In the genomic region with DNA sequence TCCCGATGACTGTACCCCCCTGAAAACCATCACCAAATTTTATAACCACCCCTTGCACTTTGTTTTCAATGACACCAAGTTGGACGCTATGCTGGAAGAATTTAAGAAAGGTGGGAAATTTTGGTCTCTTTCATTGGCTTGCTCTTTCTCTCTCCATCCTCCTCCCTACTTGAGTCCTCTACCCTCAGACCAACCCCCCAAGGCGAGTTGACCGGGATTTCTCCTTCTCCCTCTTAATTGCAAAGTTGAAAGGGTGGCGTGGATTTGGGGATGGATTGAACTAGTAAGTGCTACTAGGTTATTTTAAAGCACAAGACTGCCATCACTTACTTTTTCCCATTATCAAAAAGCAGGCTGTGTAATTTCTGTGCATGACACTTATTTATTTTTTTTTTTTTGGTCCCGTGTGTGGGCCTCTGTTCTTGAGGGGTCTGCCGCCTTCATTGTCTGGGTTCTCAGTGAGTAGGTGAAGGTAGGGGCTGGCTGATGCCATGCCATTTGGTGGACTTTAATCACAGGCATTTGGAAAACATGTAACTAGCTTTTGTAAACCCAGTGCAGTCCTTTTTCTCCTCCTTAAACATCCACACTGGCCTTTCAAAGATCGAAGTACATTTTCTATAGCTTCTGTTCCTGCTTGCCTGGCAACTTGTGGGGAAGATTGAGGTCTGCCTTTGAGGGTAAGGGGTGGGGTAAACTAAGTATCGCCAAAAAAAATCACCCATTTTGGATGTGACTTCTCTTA, we compare ENCODE assay signal across 8 cellular contexts. TPM values are rescaled to one million over a fixed set of nuclear protein-coding genes. Genes with fewer than 3 reads are reported as not detected.
A peak's percentile ranks its signal among the peaks of the same experiment; 100 is the strongest.
DNase-seq lines count a peak whose midpoint lies in the region; ATAC-seq, FAIRE-seq and TF ChIP-seq lines count a peak whose summit lies in the region.

No MANE protein-coding gene starts in this region.

- H3K27me3 ChIP-seq in HepG2 (ENCODE audit: control insufficient read depth in 1 of 2, insufficient read depth in 2 of 2, low read length in 2 of 2): no peaks in the 10 kb centered on the region; a peak in 1 of 5 replicates
- H3K27me3 ChIP-seq in transverse colon: no peaks in the 10 kb centered on the region

- peak overlapping the region; percentile 75 for H3K4me3 ChIP-seq in astrocyte of the cerebellum (ENCODE audit: low read depth, low read length)
- H3K4me3 ChIP-seq in HepG2 (replicated peaks in 1 of 3; ENCODE audit: insufficient read depth in 1 of 3, low read depth in 2 of 3, low read length in 3 of 3): peak overlapping the region; percentile 97 to 99 (median 99)
- peak overlapping the region; percentile 4 to 91 (median 78) for H3K4me3 ChIP-seq in transverse colon

- H3K4me2 ChIP-seq in HepG2 (ENCODE audit: low read depth, low read length): peak overlapping the region; percentile 88

- H3K36me3 Mint-ChIP-seq in activated naive CD4-positive, alpha-beta T cell treated with anti-CD3 and anti-CD28 coated beads for 36 hours (ENCODE audit: low read depth): peaks cover 1% of the 10 kb centered on the region

- H3K4me1 Mint-ChIP-seq in activated naive CD4-positive, alpha-beta T cell treated with anti-CD3 and anti-CD28 coated beads for 36 hours (ENCODE audit: low read depth): peaks cover 56% of the 10 kb centered on the region

- intact Hi-C loops in activated naive CD4-positive, alpha-beta T cell treated with anti-CD3 and anti-CD28 coated beads for 36 hours (cut with micrococcal nuclease): loop anchor here (5.0 kb wide), 1 partner anchor 193 kb away; no protein-coding TSS in a partner anchor
- intact Hi-C loops in HepG2 (cut with micrococcal nuclease; ENCODE audit: unreplicated experiment): loop anchor here (5.0 kb wide), 2 partner anchors 67 to 322 kb away; no protein-coding TSS in a partner anchor
- intact Hi-C loops in transverse colon (cut with DNase I; ENCODE audit: low total_unique reads): loop anchor here (5.0 kb wide), 1 partner anchor 322 kb away; no protein-coding TSS in a partner anchor

- TF ChIP-seq POLR2A in HepG2 (IDR thresholded peaks at IDR 0.05; ENCODE audit: insufficient read depth in 1 of 2, low read depth in 2 of 2, low read length in 2 of 2): no peak
- TF ChIP-seq POLR2A in transverse colon (IDR thresholded peaks at IDR 0.05): no peak

- peak; percentile 47 for FAIRE-seq in HepG2 (lab: Jason Lieb, UNC)

- H3K9ac ChIP-seq in HepG2 (ENCODE audit: insufficient read depth, low read depth, low read length): peak overlapping the region; percentile 89

- TF ChIP-seq EP300 in HepG2 (IDR thresholded peaks at IDR 0.05; ENCODE audit: low read depth in 2 of 2, low read length in 2 of 2): no peak
- TF ChIP-seq EP300 in HepG2 (CRISPR knock-in tag; IDR thresholded peaks at IDR 0.05; ENCODE audit: borderline replicate concordance): no peak
- TF ChIP-seq EP300 in transverse colon (IDR thresholded peaks at IDR 0.05; ENCODE audit: low read depth): no peak

- BruUV-seq in HepG2 (replicated peaks; lab: Mats Ljungman, UMichigan): TSS peak; percentile 44

- no peaks in the 10 kb centered on the region for H3K36me3 ChIP-seq in HepG2 (replicated peaks in 1 of 2; ENCODE audit: control insufficient read depth in 1 of 2, insufficient read depth in 2 of 2, low read length in 2 of 2)
- H3K36me3 ChIP-seq in transverse colon: no peaks in the 10 kb centered on the region

- no peaks in the 10 kb centered on the region for H3K9me3 ChIP-seq in HepG2 (ENCODE audit: low read length)
- no peaks in the 10 kb centered on the region for H3K9me3 ChIP-seq in transverse colon

- TF ChIP-seq RAD21 in HepG2 (CRISPR knock-in tag; IDR thresholded peaks at IDR 0.05): no peak

- POLR2A ChIA-PET in HepG2 (lab: Yijun Ruan, JAX): interaction anchor here (1.1 kb wide), 1 partner anchor 68 kb away, joined by 3 read pairs; no protein-coding TSS in a partner anchor

- no peak for ATAC-seq in HepG2

- 2% methylated on average over 9 of the region's 9 CpGs for WGBS in HepG2 (ENCODE audit: low lambda C conversion rate)
- 57 to 70% methylated on average over 6 to 9 of the region's 9 CpGs for WGBS in transverse colon (ENCODE audit: low coverage in 1 of 2), 2 donors

- H2AFZ ChIP-seq in HepG2 (ENCODE audit: low read length): no peak overlapping the region

- DNase-seq in activated naive CD4-positive, alpha-beta T cell treated with anti-CD3 and anti-CD28 coated beads for 36 hours: no peak
- DNase-seq in activated naive CD4-positive, alpha-beta T cell treated with anti-CD3 and anti-CD28 coated beads, Interleukin-2, amount 50 U/mL, for 16 hours: no peak
- DNase-seq in astrocyte of the cerebellum (ENCODE audit: low read depth) (no peak), HepG2 (ENCODE audit: low spot score) (peak; percentile 34), transverse colon (no peak), NCI-H1930 (lab: John Stamatoyannopoulos, UW) (no peak), mesenteric fat pad (ENCODE audit: low spot score) (no peak), ecto neural progenitor cell (ENCODE audit: low spot score) (no peak)

- H3K27me3 Mint-ChIP-seq in activated naive CD4-positive, alpha-beta T cell treated with anti-CD3 and anti-CD28 coated beads for 36 hours (ENCODE audit: low read depth): peaks cover 4% of the 10 kb centered on the region

- H4K20me1 ChIP-seq in HepG2 (ENCODE audit: insufficient read depth, low read length): peaks cover 23% of the 10 kb centered on the region

- no peak overlapping the region for H3K27ac Mint-ChIP-seq in activated naive CD4-positive, alpha-beta T cell treated with anti-CD3 and anti-CD28 coated beads for 36 hours

- H3K4me1 ChIP-seq in HepG2 (ENCODE audit: insufficient read depth, low read length): peaks cover 40% of the 10 kb centered on the region
- H3K4me1 ChIP-seq in transverse colon: peaks cover 5 to 61% (median 41%) of the 10 kb centered on the region in 4 donors

- H3K4me3 Mint-ChIP-seq in activated naive CD4-positive, alpha-beta T cell treated with anti-CD3 and anti-CD28 coated beads for 36 hours: peak overlapping the region; percentile 92

- CTCF ChIA-PET in activated naive CD4-positive, alpha-beta T cell treated with anti-CD3 and anti-CD28 coated beads for 36 hours (lab: Charles Lee): interaction anchor here (1.2 kb wide), 2 partner anchors 149 to 230 kb away, joined by 3 to 6 read pairs; no protein-coding TSS in a partner anchor
- CTCF ChIA-PET in HepG2 (lab: Yijun Ruan, JAX; ENCODE audit: low intra/inter-chr PET ratio, low total read pairs): no interaction called here

- TF ChIP-seq CTCF in astrocyte of the cerebellum (IDR thresholded peaks at IDR 0.05; ENCODE audit: low read depth, low read length, missing control alignments) (no peak), HepG2 (CRISPR knock-in tag; IDR thresholded peaks at IDR 0.05) (no peak), transverse colon (IDR thresholded peaks at IDR 0.05) (no peak)

- in situ Hi-C loops in astrocyte of the cerebellum (cut with HindIII; ENCODE audit: low sequenced_read_pairs): loop anchor here (25.0 kb wide), 1 partner anchor 142 kb away; no protein-coding TSS in a partner anchor
- in situ Hi-C loops in HepG2 (cut with HindIII; ENCODE audit: extremely low pct_ligation_motif_present, low pct_unique_long_range_greater_than_20kb): loop anchor here (5.0 to 10.0 kb wide), 3 partner anchors 83 to 325 kb away; a partner anchor contains a TSS
- in situ Hi-C loops in transverse colon (cut with MboI; ENCODE audit: low pct_ligation_motif_present in 1 of 4, low pct_unique_long_range_greater_than_20kb in 1 of 4, low sequenced_read_pairs in 3 of 4): loop anchor here (5.0 to 25.0 kb wide), 6 partner anchors 135 to 325 kb away; a partner anchor contains a TSS

- H3K79me2 ChIP-seq in HepG2 (ENCODE audit: insufficient read depth, low read length): peaks cover 65% of the 10 kb centered on the region

- H3K27ac ChIP-seq in HepG2 (ENCODE audit: extremely low read length, insufficient read depth, low read length) (peak overlapping the region; percentile 88), transverse colon (peak overlapping the region in 2 of 4 donors; percentile 7 to 26)

- no peaks in the 10 kb centered on the region for H3K9me3 Mint-ChIP-seq in activated naive CD4-positive, alpha-beta T cell treated with anti-CD3 and anti-CD28 coated beads for 36 hours

RNA-seq across cellular contexts. Expression of a gene that starts 2.1 kb away (rescaled TPM):
- total RNA-seq in activated naive CD4-positive, alpha-beta T cell treated with anti-CD3 and anti-CD28 coated beads for 36 hours: 1 to 10 TPM; 3.9 to 4.3 TPM
- total RNA-seq in HepG2 (2016; rRNA removed; fragmentation: Illumina TruSeq; extraction: Trizol): 3.4 and 9.0 TPM in 2 replicates
- 1.8 and 2.3 TPM in 2 replicates for total RNA-seq in HepG2 (2016; cell fraction: cytosol; rRNA removed; fragmentation: Illumina TruSeq; extraction: Trizol; ENCODE audit: low read depth)
- 3.0 and 9.2 TPM in 2 replicates for total RNA-seq in HepG2 (2016; cell fraction: insoluble cytoplasmic fraction; rRNA removed; fragmentation: Illumina TruSeq; extraction: Trizol)
- 4.6 and 5.3 TPM in 2 replicates for total RNA-seq in HepG2 (2016; cell fraction: membrane; rRNA removed; fragmentation: Illumina TruSeq; extraction: Trizol)
- 13.9 and 15.9 TPM in 2 replicates for total RNA-seq in HepG2 (2016; cell fraction: nucleus; rRNA removed; fragmentation: Illumina TruSeq; extraction: Trizol)
- 7.1 and 9.2 TPM in 2 replicates for polyA plus RNA-seq in HepG2 (2011; rRNA removed)
- 5.6 and 7.4 TPM in 2 replicates for polyA plus RNA-seq in HepG2 (2011; cell fraction: cytosol; rRNA removed)
- 13.5 and 15.9 TPM in 2 replicates for polyA plus RNA-seq in HepG2 (2011; cell fraction: nucleus; rRNA removed)
- polyA plus RNA-seq in HepG2 (2012): 11.1 and 11.8 TPM in 2 replicates
- polyA plus RNA-seq in HepG2 (2016; cell fraction: cytosol; fragmentation: Illumina TruSeq; extraction: Trizol; ENCODE audit: low read depth): 1.2 TPM in 2 replicates
- polyA plus RNA-seq in HepG2 (2016; cell fraction: insoluble cytoplasmic fraction; fragmentation: Illumina TruSeq; extraction: Trizol; ENCODE audit: low read depth): 4.0 and 4.9 TPM in 2 replicates
- 2.7 and 2.8 TPM in 2 replicates for polyA plus RNA-seq in HepG2 (2016; cell fraction: membrane; fragmentation: Illumina TruSeq; extraction: Trizol; ENCODE audit: low read depth)
- 12.3 and 12.4 TPM in 2 replicates for polyA plus RNA-seq in HepG2 (2016; cell fraction: nucleus; fragmentation: Illumina TruSeq; extraction: Trizol; ENCODE audit: insufficient read depth, low read depth)
- polyA minus RNA-seq in HepG2 (2011; rRNA and poly(A)+ RNA removed; ENCODE audit: low replicate concordance): 27.8 and 28.3 TPM in 2 replicates
- 8.1 and 9.1 TPM in 2 replicates for polyA minus RNA-seq in HepG2 (2011; cell fraction: cytosol; rRNA and poly(A)+ RNA removed)
- 17.9 and 20.6 TPM in 2 replicates for polyA minus RNA-seq in HepG2 (2011; cell fraction: nucleus; rRNA and poly(A)+ RNA removed)
- 100 to 1,000 TPM in 2 of 4 donors, 10 to 100 TPM in 2; 48.0 to 144 (median 100) TPM for total RNA-seq in transverse colon
- 3.1 TPM for total RNA-seq in mesenteric fat pad

RNA-seq across cellular contexts. Expression of a gene that starts 50.9 kb away (rescaled TPM):
- 1 to 10 TPM; 1.0 to 1.2 TPM for total RNA-seq in activated naive CD4-positive, alpha-beta T cell treated with anti-CD3 and anti-CD28 coated beads for 36 hours
- total RNA-seq in HepG2 (2016; rRNA removed; fragmentation: Illumina TruSeq; extraction: Trizol) (17.4 and 27.3 TPM in 2 replicates), transverse colon (1 to 10 TPM in 2 of 4 donors, under 1 TPM in 1, not detected in 1; 0.96 to 3.4 (median 2.9) TPM), mesenteric fat pad (2.1 TPM)
- total RNA-seq in HepG2 (2016; cell fraction: cytosol; rRNA removed; fragmentation: Illumina TruSeq; extraction: Trizol; ENCODE audit: low read depth): 6.0 and 6.4 TPM in 2 replicates
- 18.5 and 26.0 TPM in 2 replicates for total RNA-seq in HepG2 (2016; cell fraction: insoluble cytoplasmic fraction; rRNA removed; fragmentation: Illumina TruSeq; extraction: Trizol)
- 10.3 and 11.3 TPM in 2 replicates for total RNA-seq in HepG2 (2016; cell fraction: membrane; rRNA removed; fragmentation: Illumina TruSeq; extraction: Trizol)
- total RNA-seq in HepG2 (2016; cell fraction: nucleus; rRNA removed; fragmentation: Illumina TruSeq; extraction: Trizol): 8.2 and 11.9 TPM in 2 replicates
- polyA plus RNA-seq in HepG2 (2011; rRNA removed): 8.3 and 8.7 TPM in 2 replicates
- polyA plus RNA-seq in HepG2 (2011; cell fraction: cytosol; rRNA removed): 5.8 and 7.5 TPM in 2 replicates
- polyA plus RNA-seq in HepG2 (2011; cell fraction: nucleus; rRNA removed): 3.2 and 3.9 TPM in 2 replicates
- polyA plus RNA-seq in HepG2 (2012): 11.6 and 20.7 TPM in 2 replicates
- polyA plus RNA-seq in HepG2 (2016; cell fraction: cytosol; fragmentation: Illumina TruSeq; extraction: Trizol; ENCODE audit: low read depth): 4.8 and 5.8 TPM in 2 replicates
- polyA plus RNA-seq in HepG2 (2016; cell fraction: insoluble cytoplasmic fraction; fragmentation: Illumina TruSeq; extraction: Trizol; ENCODE audit: low read depth): 26.9 and 30.9 TPM in 2 replicates
- 9.9 and 10.8 TPM in 2 replicates for polyA plus RNA-seq in HepG2 (2016; cell fraction: membrane; fragmentation: Illumina TruSeq; extraction: Trizol; ENCODE audit: low read depth)
- polyA plus RNA-seq in HepG2 (2016; cell fraction: nucleus; fragmentation: Illumina TruSeq; extraction: Trizol; ENCODE audit: insufficient read depth, low read depth): 14.1 and 15.2 TPM in 2 replicates
- polyA minus RNA-seq in HepG2 (2011; rRNA and poly(A)+ RNA removed; ENCODE audit: low replicate concordance): 4.1 TPM in 1 of 2 replicates, not detected in the other
- polyA minus RNA-seq in HepG2 (2011; cell fraction: cytosol; rRNA and poly(A)+ RNA removed): 2.7 and 3.0 TPM in 2 replicates
- 5.3 and 7.8 TPM in 2 replicates for polyA minus RNA-seq in HepG2 (2011; cell fraction: nucleus; rRNA and poly(A)+ RNA removed)
